In the genomic region with DNA sequence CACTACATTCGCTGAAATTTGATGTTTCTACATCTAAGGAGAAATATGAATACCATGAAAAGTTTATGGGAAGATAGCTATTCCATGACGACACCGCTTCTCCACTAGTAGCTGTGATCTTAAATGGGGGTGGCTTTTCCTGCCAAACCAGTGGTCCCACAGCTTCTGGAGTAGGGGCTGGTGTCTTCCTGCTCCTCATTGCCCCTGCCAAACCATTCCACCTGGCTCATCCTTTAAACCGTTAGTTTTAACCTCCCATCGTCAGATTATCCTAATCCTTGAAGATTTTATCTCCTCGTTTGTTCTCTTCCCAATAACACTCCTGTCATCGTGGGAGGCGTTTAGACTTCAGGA, we compare ENCODE assay signal across 8 cellular contexts. TPM values are rescaled to one million over a fixed set of nuclear protein-coding genes. Genes with fewer than 3 reads are reported as not detected.
DNase-seq lines count a peak whose midpoint lies in the region; ATAC-seq, FAIRE-seq and TF ChIP-seq lines count a peak whose summit lies in the region.

No MANE protein-coding gene starts in this region.

- H3K27ac ChIP-seq in Karpas-422 (ENCODE audit: low read length) = no peak overlapping the region

- intact Hi-C loops in dendritic cell treated with granulocyte-macrophage colony-stimulating factor and Interleukin-4, amounts not matched to agents 40 ng/mL and 50 ng/mL, for 4 days (cut with micrococcal nuclease) = loop anchor here (1.0 to 5.0 kb wide), 7 partner anchors 18 to 303 kb away; partner anchors contain the start of genes ZNF155, ZNF221, ZNF222 and ZNF224
- intact Hi-C loops in natural killer cell (cut with micrococcal nuclease) = loop anchor here (1.0 to 2.0 kb wide), 3 partner anchors 18 to 93 kb away; partner anchors contain the start of genes ZNF155, ZNF222 and ZNF224

- TF ChIP-seq CTCF in BE2C (IDR thresholded peaks at IDR 0.05; ENCODE audit: low read depth, low read length) = no peak
- no peak for TF ChIP-seq CTCF in natural killer cell (IDR thresholded peaks at IDR 0.05)

- no peak overlapping the region for H3K9ac ChIP-seq in Karpas-422 (ENCODE audit: low read length)

- H3K36me3 ChIP-seq in BE2C = no peaks in the 10 kb centered on the region
- peaks cover 8% of the 10 kb centered on the region for H3K36me3 ChIP-seq in Karpas-422 (ENCODE audit: insufficient read depth, low read length)

- no peaks in the 10 kb centered on the region; the same call in 1 of the 2 replicates for H3K79me2 ChIP-seq in Karpas-422 (ENCODE audit: low read length)

- H2AFZ ChIP-seq in Karpas-422 (ENCODE audit: low read length) = peak overlapping the region; percentile 100

- H3K27me3 ChIP-seq in BE2C = no peaks in the 10 kb centered on the region
- H3K27me3 ChIP-seq in Karpas-422 (ENCODE audit: low read length) = no peaks in the 10 kb centered on the region

- H3K27me3 Mint-ChIP-seq in dendritic cell treated with granulocyte-macrophage colony-stimulating factor and Interleukin-4, amounts not matched to agents 40 ng/mL and 50 ng/mL, for 4 days = peaks cover 2% of the 10 kb centered on the region
- peaks cover 0 to 3% of the 10 kb centered on the region in 2 donors for H3K27me3 Mint-ChIP-seq in natural killer cell (ENCODE audit: low read depth in 2 of 2)

- H3K9me3 Mint-ChIP-seq in dendritic cell treated with granulocyte-macrophage colony-stimulating factor and Interleukin-4, amounts not matched to agents 40 ng/mL and 50 ng/mL, for 4 days = peaks cover 43% of the 10 kb centered on the region
- H3K9me3 Mint-ChIP-seq in natural killer cell = peaks cover 9 to 10% of the 10 kb centered on the region in 2 donors

- no peaks in the 10 kb centered on the region for H4K20me1 ChIP-seq in Karpas-422 (ENCODE audit: insufficient read depth, low read depth, low read length)

- H3K4me3 ChIP-seq in BE2C (ENCODE audit: low read depth, low read length) = peak overlapping the region; percentile 91
- peak overlapping the region; percentile 88 for H3K4me3 ChIP-seq in Karpas-422 (ENCODE audit: low read length)

- H3K4me3 Mint-ChIP-seq in dendritic cell treated with granulocyte-macrophage colony-stimulating factor and Interleukin-4, amounts not matched to agents 40 ng/mL and 50 ng/mL, for 4 days = peak overlapping the region; percentile 97
- peak overlapping the region; percentile 97 for H3K4me3 Mint-ChIP-seq in natural killer cell

- ATAC-seq in natural killer cell (no peak), GM19328 (IDR thresholded peaks at IDR 0.05; ENCODE audit: unreplicated experiment) (no peak)

- peaks cover 31% of the 10 kb centered on the region for H3K4me1 Mint-ChIP-seq in dendritic cell treated with granulocyte-macrophage colony-stimulating factor and Interleukin-4, amounts not matched to agents 40 ng/mL and 50 ng/mL, for 4 days (ENCODE audit: low read depth)
- peaks cover 32 to 33% of the 10 kb centered on the region in 2 donors for H3K4me1 Mint-ChIP-seq in natural killer cell

- peak overlapping the region; percentile 74 for H3K4me2 ChIP-seq in Karpas-422 (ENCODE audit: low read depth, low read length, poor library complexity, severe bottlenecking)

- no peaks in the 10 kb centered on the region for H3K9me2 ChIP-seq in Karpas-422 (replicated peaks; ENCODE audit: insufficient read depth, low read length)

- H3K27ac Mint-ChIP-seq in dendritic cell treated with granulocyte-macrophage colony-stimulating factor and Interleukin-4, amounts not matched to agents 40 ng/mL and 50 ng/mL, for 4 days = peak overlapping the region; percentile 94
- peak overlapping the region; percentile 87 to 93 for H3K27ac Mint-ChIP-seq in natural killer cell

- H3K9me3 ChIP-seq in BE2C (no peaks in the 10 kb centered on the region), Karpas-422 (ENCODE audit: low read length) (peaks cover 4% of the 10 kb centered on the region)

- H3K4me1 ChIP-seq in BE2C (no peaks in the 10 kb centered on the region), Karpas-422 (ENCODE audit: low read length) (peaks cover 10% of the 10 kb centered on the region)

- no peak for FAIRE-seq in RCC 7860 (lab: Jason Lieb, UNC)

- H3K36me3 Mint-ChIP-seq in dendritic cell treated with granulocyte-macrophage colony-stimulating factor and Interleukin-4, amounts not matched to agents 40 ng/mL and 50 ng/mL, for 4 days (ENCODE audit: low read depth) = peaks cover 30% of the 10 kb centered on the region
- H3K36me3 Mint-ChIP-seq in natural killer cell = peaks cover 13% of the 10 kb centered on the region

- DNase-seq in BE2C = no peak
- DNase-seq in Karpas-422 = no peak
- DNase-seq in natural killer cell = no peak
- no peak for DNase-seq in mucosa of gallbladder (ENCODE audit: low spot score)
- DNase-seq in RCC 7860 (ENCODE audit: low spot score) = no peak
- no peak for DNase-seq in UCSD-AML1 (lab: John Stamatoyannopoulos, UW; ENCODE audit: unreplicated experiment)

RNA-seq across cellular contexts. Expression of gene ZNF230, which starts 0.6 kb away (rescaled TPM):
- 1.2 TPM for polyA plus RNA-seq in BE2C (2012; ENCODE audit: insufficient read depth, insufficient read length, low read depth)
- 2.9 and 4.3 TPM in 2 replicates for total RNA-seq in Karpas-422 (2014; rRNA removed; shearing (Covaris generic); ENCODE audit: low replicate concordance)
- total RNA-seq in natural killer cell = 1 to 10 TPM; 2.3 to 6.3 (median 3.4) TPM
- total RNA-seq in mucosa of gallbladder = 5.7 TPM

RNA-seq across cellular contexts. Expression of gene ZNF155, which starts 18.2 kb away (rescaled TPM):
- polyA plus RNA-seq in BE2C (2012; ENCODE audit: insufficient read depth, insufficient read length, low read depth) = 7.9 TPM
- not detected in 2 replicates for total RNA-seq in Karpas-422 (2014; rRNA removed; shearing (Covaris generic); ENCODE audit: low replicate concordance)
- 1 to 10 TPM; 5.1 to 8.5 (median 6.5) TPM for total RNA-seq in natural killer cell
- 7.6 TPM for total RNA-seq in mucosa of gallbladder

RNA-seq across cellular contexts. Expression of gene ZNF222, which starts 23.0 kb away (rescaled TPM):
- polyA plus RNA-seq in BE2C (2012; ENCODE audit: insufficient read depth, insufficient read length, low read depth) = 2.3 TPM
- 1.6 and 1.7 TPM in 2 replicates for total RNA-seq in Karpas-422 (2014; rRNA removed; shearing (Covaris generic); ENCODE audit: low replicate concordance)
- 1 to 10 TPM; 5.6 to 7.6 (median 5.7) TPM for total RNA-seq in natural killer cell
- total RNA-seq in mucosa of gallbladder = 4.1 TPM

RNA-seq across cellular contexts. Expression of gene ZNF223, which starts 49.6 kb away (rescaled TPM):
- polyA plus RNA-seq in BE2C (2012; ENCODE audit: insufficient read depth, insufficient read length, low read depth) = 2.7 TPM
- 0.65 TPM in 1 of 2 replicates, not detected in the other for total RNA-seq in Karpas-422 (2014; rRNA removed; shearing (Covaris generic); ENCODE audit: low replicate concordance)
- total RNA-seq in natural killer cell (1 to 10 TPM in 2 of 3 donors, under 1 TPM in 1; 0.94 to 3.3 (median 2.9) TPM), mucosa of gallbladder (8.1 TPM)

RNA-seq across cellular contexts. Expression of gene ZNF221, which starts 51.2 kb away (rescaled TPM):
- polyA plus RNA-seq in BE2C (2012; ENCODE audit: insufficient read depth, insufficient read length, low read depth) = 0.73 TPM
- 0.19 TPM in 1 of 2 replicates, not detected in the other for total RNA-seq in Karpas-422 (2014; rRNA removed; shearing (Covaris generic); ENCODE audit: low replicate concordance)
- total RNA-seq in natural killer cell (1 to 10 TPM; 1.9 to 2.7 (median 2.2) TPM), mucosa of gallbladder (7.5 TPM)
